ENCODE assay signal across 1 cellular context in genomic region chr17:33689725-33690124, GRCh38.
TF ChIP-seq lines count a peak whose summit lies in the region.

No MANE protein-coding gene starts in this region.

TF ChIP-seq in A549, 52 proteins besides CTCF, POLR2A, EP300 and RAD21 (continued from another document):
- no peak for TF ChIP-seq ZNF302 (CRISPR knock-in tag; IDR thresholded peaks at IDR 0.05)
- TF ChIP-seq GATA3 (IDR thresholded peaks at IDR 0.05; ENCODE audit: borderline replicate concordance) = no peak
- TF ChIP-seq RFX5 (IDR thresholded peaks at IDR 0.05) = no peak
- TF ChIP-seq, protein P1, sequence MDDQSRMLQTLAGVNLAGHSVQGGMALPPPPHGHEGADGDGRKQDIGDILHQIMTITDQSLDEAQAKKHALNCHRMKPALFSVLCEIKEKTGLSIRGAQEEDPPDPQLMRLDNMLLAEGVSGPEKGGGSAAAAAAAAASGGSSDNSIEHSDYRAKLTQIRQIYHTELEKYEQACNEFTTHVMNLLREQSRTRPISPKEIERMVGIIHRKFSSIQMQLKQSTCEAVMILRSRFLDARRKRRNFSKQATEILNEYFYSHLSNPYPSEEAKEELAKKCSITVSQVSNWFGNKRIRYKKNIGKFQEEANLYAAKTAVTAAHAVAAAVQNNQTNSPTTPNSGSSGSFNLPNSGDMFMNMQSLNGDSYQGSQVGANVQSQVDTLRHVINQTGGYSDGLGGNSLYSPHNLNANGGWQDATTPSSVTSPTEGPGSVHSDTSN (IDR thresholded peaks at IDR 0.05) = no peak
- no peak for TF ChIP-seq MAFK (IDR thresholded peaks at IDR 0.05; ENCODE audit: partially characterized antibody)
